ENCODE assay signal across 2 cellular contexts in the genomic region with DNA sequence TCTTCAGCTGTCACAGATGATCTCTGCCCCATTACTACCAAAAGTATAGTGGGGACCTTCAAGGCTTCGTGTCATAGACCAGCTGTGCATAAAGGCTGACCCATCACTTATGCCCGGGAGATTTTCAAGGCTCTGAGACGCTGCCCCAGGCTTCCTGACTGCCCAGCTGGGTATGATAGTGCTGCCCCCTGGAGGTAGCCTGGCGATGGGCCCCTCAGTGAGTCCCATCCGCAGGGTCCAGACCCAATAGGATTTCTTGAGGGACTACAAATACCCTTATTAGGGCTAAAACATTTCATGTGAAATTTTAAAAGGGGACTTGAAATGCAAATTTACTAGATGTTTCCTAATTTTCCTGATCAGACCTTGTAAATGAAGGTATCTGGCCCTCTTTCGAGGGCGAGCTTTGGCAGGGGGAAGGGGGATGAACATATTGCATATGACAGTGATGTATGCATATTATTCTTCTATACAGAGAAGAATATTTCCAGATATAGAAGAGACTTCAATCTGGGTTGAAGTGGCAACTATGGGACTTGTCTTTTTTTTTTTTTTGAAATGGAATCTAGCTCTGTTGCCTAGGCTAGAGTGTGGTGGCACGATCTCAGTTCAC.
TF ChIP-seq lines count a peak whose summit lies in the region.

No MANE protein-coding gene starts in this region.

TF ChIP-seq in A549, 52 proteins besides CTCF, POLR2A, EP300 and RAD21 (continued from another document):
- TF ChIP-seq, protein P1, sequence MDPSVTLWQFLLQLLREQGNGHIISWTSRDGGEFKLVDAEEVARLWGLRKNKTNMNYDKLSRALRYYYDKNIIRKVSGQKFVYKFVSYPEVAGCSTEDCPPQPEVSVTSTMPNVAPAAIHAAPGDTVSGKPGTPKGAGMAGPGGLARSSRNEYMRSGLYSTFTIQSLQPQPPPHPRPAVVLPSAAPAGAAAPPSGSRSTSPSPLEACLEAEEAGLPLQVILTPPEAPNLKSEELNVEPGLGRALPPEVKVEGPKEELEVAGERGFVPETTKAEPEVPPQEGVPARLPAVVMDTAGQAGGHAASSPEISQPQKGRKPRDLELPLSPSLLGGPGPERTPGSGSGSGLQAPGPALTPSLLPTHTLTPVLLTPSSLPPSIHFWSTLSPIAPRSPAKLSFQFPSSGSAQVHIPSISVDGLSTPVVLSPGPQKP (IDR thresholded peaks at IDR 0.05; ENCODE audit: low read depth, low read length): no peak
- TF ChIP-seq HOXA7 (CRISPR knock-in tag; IDR thresholded peaks at IDR 0.05) (no peak), NR3C1 (IDR thresholded peaks at IDR 0.05) (no peak), GATA3 (IDR thresholded peaks at IDR 0.05; ENCODE audit: borderline replicate concordance) (no peak), CHD2 (IDR thresholded peaks at IDR 0.05; ENCODE audit: low read length, partially characterized antibody) (no peak), RNF2 (IDR thresholded peaks at IDR 0.05; ENCODE audit: borderline replicate concordance, low read depth) (no peak), CBX8 (IDR thresholded peaks at IDR 0.05) (no peak), SMC3 (IDR thresholded peaks at IDR 0.05) (no peak)
- TF ChIP-seq, protein P2, sequence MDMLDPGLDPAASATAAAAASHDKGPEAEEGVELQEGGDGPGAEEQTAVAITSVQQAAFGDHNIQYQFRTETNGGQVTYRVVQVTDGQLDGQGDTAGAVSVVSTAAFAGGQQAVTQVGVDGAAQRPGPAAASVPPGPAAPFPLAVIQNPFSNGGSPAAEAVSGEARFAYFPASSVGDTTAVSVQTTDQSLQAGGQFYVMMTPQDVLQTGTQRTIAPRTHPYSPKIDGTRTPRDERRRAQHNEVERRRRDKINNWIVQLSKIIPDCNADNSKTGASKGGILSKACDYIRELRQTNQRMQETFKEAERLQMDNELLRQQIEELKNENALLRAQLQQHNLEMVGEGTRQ (IDR thresholded peaks at IDR 0.05): no peak
- TF ChIP-seq, protein P3, sequence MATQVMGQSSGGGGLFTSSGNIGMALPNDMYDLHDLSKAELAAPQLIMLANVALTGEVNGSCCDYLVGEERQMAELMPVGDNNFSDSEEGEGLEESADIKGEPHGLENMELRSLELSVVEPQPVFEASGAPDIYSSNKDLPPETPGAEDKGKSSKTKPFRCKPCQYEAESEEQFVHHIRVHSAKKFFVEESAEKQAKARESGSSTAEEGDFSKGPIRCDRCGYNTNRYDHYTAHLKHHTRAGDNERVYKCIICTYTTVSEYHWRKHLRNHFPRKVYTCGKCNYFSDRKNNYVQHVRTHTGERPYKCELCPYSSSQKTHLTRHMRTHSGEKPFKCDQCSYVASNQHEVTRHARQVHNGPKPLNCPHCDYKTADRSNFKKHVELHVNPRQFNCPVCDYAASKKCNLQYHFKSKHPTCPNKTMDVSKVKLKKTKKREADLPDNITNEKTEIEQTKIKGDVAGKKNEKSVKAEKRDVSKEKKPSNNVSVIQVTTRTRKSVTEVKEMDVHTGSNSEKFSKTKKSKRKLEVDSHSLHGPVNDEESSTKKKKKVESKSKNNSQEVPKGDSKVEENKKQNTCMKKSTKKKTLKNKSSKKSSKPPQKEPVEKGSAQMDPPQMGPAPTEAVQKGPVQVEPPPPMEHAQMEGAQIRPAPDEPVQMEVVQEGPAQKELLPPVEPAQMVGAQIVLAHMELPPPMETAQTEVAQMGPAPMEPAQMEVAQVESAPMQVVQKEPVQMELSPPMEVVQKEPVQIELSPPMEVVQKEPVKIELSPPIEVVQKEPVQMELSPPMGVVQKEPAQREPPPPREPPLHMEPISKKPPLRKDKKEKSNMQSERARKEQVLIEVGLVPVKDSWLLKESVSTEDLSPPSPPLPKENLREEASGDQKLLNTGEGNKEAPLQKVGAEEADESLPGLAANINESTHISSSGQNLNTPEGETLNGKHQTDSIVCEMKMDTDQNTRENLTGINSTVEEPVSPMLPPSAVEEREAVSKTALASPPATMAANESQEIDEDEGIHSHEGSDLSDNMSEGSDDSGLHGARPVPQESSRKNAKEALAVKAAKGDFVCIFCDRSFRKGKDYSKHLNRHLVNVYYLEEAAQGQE (IDR thresholded peaks at IDR 0.05): no peak
- TF ChIP-seq, protein P4, sequence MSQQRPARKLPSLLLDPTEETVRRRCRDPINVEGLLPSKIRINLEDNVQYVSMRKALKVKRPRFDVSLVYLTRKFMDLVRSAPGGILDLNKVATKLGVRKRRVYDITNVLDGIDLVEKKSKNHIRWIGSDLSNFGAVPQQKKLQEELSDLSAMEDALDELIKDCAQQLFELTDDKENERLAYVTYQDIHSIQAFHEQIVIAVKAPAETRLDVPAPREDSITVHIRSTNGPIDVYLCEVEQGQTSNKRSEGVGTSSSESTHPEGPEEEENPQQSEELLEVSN (IDR thresholded peaks at IDR 0.05; ENCODE audit: borderline replicate concordance, low read depth): no peak
TF ChIP-seq in A549: peak in this region for 0.

TF ChIP-seq in GM23338, 12 proteins besides CTCF, POLR2A, EP300 and RAD21 (continued from another document):
- TF ChIP-seq, protein P5, sequence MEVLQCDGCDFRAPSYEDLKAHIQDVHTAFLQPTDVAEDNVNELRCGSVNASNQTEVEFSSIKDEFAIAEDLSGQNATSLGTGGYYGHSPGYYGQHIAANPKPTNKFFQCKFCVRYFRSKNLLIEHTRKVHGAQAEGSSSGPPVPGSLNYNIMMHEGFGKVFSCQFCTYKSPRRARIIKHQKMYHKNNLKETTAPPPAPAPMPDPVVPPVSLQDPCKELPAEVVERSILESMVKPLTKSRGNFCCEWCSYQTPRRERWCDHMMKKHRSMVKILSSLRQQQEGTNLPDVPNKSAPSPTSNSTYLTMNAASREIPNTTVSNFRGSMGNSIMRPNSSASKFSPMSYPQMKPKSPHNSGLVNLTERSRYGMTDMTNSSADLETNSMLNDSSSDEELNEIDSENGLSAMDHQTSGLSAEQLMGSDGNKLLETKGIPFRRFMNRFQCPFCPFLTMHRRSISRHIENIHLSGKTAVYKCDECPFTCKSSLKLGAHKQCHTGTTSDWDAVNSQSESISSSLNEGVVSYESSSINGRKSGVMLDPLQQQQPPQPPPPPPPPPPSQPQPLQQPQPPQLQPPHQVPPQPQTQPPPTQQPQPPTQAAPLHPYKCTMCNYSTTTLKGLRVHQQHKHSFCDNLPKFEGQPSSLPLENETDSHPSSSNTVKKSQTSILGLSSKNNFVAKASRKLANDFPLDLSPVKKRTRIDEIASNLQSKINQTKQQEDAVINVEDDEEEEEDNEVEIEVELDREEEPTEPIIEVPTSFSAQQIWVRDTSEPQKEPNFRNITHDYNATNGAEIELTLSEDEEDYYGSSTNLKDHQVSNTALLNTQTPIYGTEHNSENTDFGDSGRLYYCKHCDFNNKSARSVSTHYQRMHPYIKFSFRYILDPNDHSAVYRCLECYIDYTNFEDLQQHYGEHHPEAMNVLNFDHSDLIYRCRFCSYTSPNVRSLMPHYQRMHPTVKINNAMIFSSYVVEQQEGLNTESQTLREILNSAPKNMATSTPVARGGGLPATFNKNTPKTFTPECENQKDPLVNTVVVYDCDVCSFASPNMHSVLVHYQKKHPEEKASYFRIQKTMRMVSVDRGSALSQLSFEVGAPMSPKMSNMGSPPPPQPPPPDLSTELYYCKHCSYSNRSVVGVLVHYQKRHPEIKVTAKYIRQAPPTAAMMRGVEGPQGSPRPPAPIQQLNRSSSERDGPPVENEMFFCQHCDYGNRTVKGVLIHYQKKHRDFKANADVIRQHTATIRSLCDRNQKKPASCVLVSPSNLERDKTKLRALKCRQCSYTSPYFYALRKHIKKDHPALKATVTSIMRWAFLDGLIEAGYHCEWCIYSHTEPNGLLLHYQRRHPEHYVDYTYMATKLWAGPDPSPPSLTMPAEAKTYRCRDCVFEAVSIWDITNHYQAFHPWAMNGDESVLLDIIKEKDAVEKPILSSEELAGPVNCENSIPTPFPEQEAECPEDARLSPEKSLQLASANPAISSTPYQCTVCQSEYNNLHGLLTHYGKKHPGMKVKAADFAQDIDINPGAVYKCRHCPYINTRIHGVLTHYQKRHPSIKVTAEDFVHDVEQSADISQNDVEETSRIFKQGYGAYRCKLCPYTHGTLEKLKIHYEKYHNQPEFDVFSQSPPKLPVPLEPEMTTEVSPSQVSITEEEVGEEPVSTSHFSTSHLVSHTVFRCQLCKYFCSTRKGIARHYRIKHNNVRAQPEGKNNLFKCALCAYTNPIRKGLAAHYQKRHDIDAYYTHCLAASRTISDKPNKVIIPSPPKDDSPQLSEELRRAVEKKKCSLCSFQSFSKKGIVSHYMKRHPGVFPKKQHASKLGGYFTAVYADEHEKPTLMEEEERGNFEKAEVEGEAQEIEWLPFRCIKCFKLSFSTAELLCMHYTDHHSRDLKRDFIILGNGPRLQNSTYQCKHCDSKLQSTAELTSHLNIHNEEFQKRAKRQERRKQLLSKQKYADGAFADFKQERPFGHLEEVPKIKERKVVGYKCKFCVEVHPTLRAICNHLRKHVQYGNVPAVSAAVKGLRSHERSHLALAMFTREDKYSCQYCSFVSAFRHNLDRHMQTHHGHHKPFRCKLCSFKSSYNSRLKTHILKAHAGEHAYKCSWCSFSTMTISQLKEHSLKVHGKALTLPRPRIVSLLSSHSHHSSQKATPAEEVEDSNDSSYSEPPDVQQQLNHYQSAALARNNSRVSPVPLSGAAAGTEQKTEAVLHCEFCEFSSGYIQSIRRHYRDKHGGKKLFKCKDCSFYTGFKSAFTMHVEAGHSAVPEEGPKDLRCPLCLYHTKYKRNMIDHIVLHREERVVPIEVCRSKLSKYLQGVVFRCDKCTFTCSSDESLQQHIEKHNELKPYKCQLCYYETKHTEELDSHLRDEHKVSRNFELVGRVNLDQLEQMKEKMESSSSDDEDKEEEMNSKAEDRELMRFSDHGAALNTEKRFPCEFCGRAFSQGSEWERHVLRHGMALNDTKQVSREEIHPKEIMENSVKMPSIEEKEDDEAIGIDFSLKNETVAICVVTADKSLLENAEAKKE (CRISPR knock-in tag; IDR thresholded peaks at IDR 0.05): no peak
- TF ChIP-seq ZNF331 (CRISPR knock-in tag; IDR thresholded peaks at IDR 0.05; ENCODE audit: low read depth) (no peak), EZH2phosphoT487 (IDR thresholded peaks at IDR 0.05; ENCODE audit: unreplicated experiment) (no peak), CREB1 (CRISPR knock-in tag; IDR thresholded peaks at IDR 0.05; ENCODE audit: low read depth) (no peak), EZH2 (IDR thresholded peaks at IDR 0.05; ENCODE audit: low read depth, unreplicated experiment) (no peak), NANOG (IDR thresholded peaks at IDR 0.05; ENCODE audit: borderline replicate concordance) (no peak), STAT1 (IDR thresholded peaks at IDR 0.05; ENCODE audit: unreplicated experiment) (no peak)
- TF ChIP-seq, protein P6, sequence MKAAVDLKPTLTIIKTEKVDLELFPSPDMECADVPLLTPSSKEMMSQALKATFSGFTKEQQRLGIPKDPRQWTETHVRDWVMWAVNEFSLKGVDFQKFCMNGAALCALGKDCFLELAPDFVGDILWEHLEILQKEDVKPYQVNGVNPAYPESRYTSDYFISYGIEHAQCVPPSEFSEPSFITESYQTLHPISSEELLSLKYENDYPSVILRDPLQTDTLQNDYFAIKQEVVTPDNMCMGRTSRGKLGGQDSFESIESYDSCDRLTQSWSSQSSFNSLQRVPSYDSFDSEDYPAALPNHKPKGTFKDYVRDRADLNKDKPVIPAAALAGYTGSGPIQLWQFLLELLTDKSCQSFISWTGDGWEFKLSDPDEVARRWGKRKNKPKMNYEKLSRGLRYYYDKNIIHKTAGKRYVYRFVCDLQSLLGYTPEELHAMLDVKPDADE (IDR thresholded peaks at IDR 0.05): no peak
